In the genomic region with DNA sequence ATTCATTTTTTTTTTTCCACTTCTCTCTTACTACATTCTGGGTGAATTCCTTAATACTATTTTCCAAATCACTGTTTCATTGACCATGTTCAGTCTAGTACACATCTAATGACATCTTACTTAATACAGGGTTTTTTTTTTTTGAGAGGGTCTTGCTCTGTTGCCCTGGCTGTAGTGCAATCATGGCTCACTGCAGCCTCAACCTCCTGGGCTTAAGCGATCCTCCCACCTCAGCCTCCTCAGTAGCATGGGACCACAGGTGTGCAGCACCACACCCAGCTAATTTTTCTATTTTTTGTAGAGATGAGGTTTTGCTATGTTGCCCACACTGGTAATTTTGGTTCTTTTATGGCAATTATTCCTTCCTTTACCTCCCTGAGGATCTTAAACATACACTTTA, we compare ENCODE assay signal across 25 cellular contexts. TPM values are rescaled to one million over a fixed set of nuclear protein-coding genes. Genes with fewer than 3 reads are reported as not detected.
DNase-seq lines count a peak whose midpoint lies in the region; ATAC-seq, FAIRE-seq and TF ChIP-seq lines count a peak whose summit lies in the region.
"Had no signal": no experiment of that assay in that cellular context is flagged by ENCODE, and none has a peak within 500 bp of the region (broad histone marks: within the 10 kb centered on the region; RNA-seq: fewer than 3 reads in every experiment).

No MANE protein-coding gene starts in this region.

- H3K79me2 ChIP-seq in HepG2 (ENCODE audit: insufficient read depth, low read length) = peaks cover 72% of the 10 kb centered on the region

- no peak overlapping the region for H3K4me2 ChIP-seq in HepG2 (ENCODE audit: low read depth, low read length)
- H3K4me2 ChIP-seq: KMS-11, PC-9 had no signal

- H4K20me1 ChIP-seq in HepG2 (ENCODE audit: insufficient read depth, low read length) = peaks cover 11% of the 10 kb centered on the region; the same call in 1 of the 2 replicates

- H3K27ac Mint-ChIP-seq in T-helper 17 cell = peak overlapping the region; percentile 89
- H3K27ac Mint-ChIP-seq in immature natural killer cell = peak overlapping the region; percentile 10 to 72 (median 28)
- no peak overlapping the region for H3K27ac Mint-ChIP-seq in T-helper 2 cell treated with Interferon-gamma antibody and Interleukin-4, amounts not matched to agents 5 μg/mL and 100 μg/mL, for 36 hours
- H3K27ac Mint-ChIP-seq: B cell had no signal

- WGBS in HepG2 (ENCODE audit: low lambda C conversion rate) = 89% methylated on average over 1 of the region's 1 CpG
- 100% methylated on average over 1 of the region's 1 CpG for WGBS in right lobe of liver (ENCODE audit: insufficient coverage, low coverage, low lambda C conversion rate, missing lambda C conversion rate)
- 96% methylated on average over 1 of the region's 1 CpG for WGBS in suprapubic skin

- CTCF ChIA-PET in HepG2 (lab: Yijun Ruan, JAX; ENCODE audit: low intra/inter-chr PET ratio, low total read pairs) = no interaction called here

- no peak for FAIRE-seq in HepG2 (lab: Jason Lieb, UNC)
- FAIRE-seq: D721Med, GM18507 had no signal

- H3K27me3 ChIP-seq in HepG2 (ENCODE audit: control insufficient read depth in 1 of 2, insufficient read depth in 2 of 2, low read length in 2 of 2) = no peaks in the 10 kb centered on the region
- H3K27me3 ChIP-seq in right lobe of liver = no peaks in the 10 kb centered on the region
- H3K27me3 ChIP-seq in left lung = no peaks in the 10 kb centered on the region
- H3K27me3 ChIP-seq in suprapubic skin = no peaks in the 10 kb centered on the region
- H3K27me3 ChIP-seq: SJCRH30 had no signal

- no peak for TF ChIP-seq POLR2A in HepG2 (IDR thresholded peaks at IDR 0.05; ENCODE audit: insufficient read depth in 1 of 2, low read depth in 2 of 2, low read length in 2 of 2)
- TF ChIP-seq POLR2A in right lobe of liver (IDR thresholded peaks at IDR 0.05) = no peak
- TF ChIP-seq POLR2A in suprapubic skin (IDR thresholded peaks at IDR 0.05) = no peak

- H3K36me3 Mint-ChIP-seq in T-helper 17 cell (ENCODE audit: low read depth) (peaks cover 2% of the 10 kb centered on the region), immature natural killer cell (peaks cover 0 to 4% (median under 1%) of the 10 kb centered on the region in 3 donors)
- H3K36me3 Mint-ChIP-seq in T-helper 2 cell treated with Interferon-gamma antibody and Interleukin-4, amounts not matched to agents 5 μg/mL and 100 μg/mL, for 36 hours (ENCODE audit: low read depth) = peaks cover 29% of the 10 kb centered on the region

- H3K4me1 Mint-ChIP-seq in T-helper 17 cell (peaks cover 38% of the 10 kb centered on the region), immature natural killer cell (peaks cover 42 to 85% of the 10 kb centered on the region in 2 donors)
- peaks cover 17% of the 10 kb centered on the region for H3K4me1 Mint-ChIP-seq in T-helper 2 cell treated with Interferon-gamma antibody and Interleukin-4, amounts not matched to agents 5 μg/mL and 100 μg/mL, for 36 hours (ENCODE audit: low read depth)

- in situ Hi-C loops in HepG2 (cut with HindIII; ENCODE audit: extremely low pct_ligation_motif_present, low pct_unique_long_range_greater_than_20kb) = no loop called here

- no peak for TF ChIP-seq EP300 in HepG2 (IDR thresholded peaks at IDR 0.05; ENCODE audit: low read depth in 2 of 2, low read length in 2 of 2)
- no peak for TF ChIP-seq EP300 in HepG2 (CRISPR knock-in tag; IDR thresholded peaks at IDR 0.05; ENCODE audit: borderline replicate concordance)
- TF ChIP-seq EP300 in suprapubic skin (IDR thresholded peaks at IDR 0.05) = no peak

- no peak for TF ChIP-seq RAD21 in HepG2 (CRISPR knock-in tag; IDR thresholded peaks at IDR 0.05)

- H3K9me3 ChIP-seq in HepG2 (ENCODE audit: low read length) (no peaks in the 10 kb centered on the region), right lobe of liver (no peaks in the 10 kb centered on the region), T-helper 17 cell (ENCODE audit: control insufficient read depth, low read length, poor library complexity, severe bottlenecking) (no peaks in the 10 kb centered on the region), left lung (no peaks in the 10 kb centered on the region), suprapubic skin (no peaks in the 10 kb centered on the region)
- H3K9me3 ChIP-seq: HAP-1 had no signal

- H3K36me3 ChIP-seq in HepG2 (replicated peaks in 1 of 2; ENCODE audit: control insufficient read depth in 1 of 2, insufficient read depth in 2 of 2, low read length in 2 of 2) (peaks cover 5 to 16% of the 10 kb centered on the region in 2 experiments), right lobe of liver (no peaks in the 10 kb centered on the region), left lung (peaks cover 0 to 3% of the 10 kb centered on the region in 2 donors), suprapubic skin (no peaks in the 10 kb centered on the region)
- H3K36me3 ChIP-seq: HAP-1 had no signal

- H3K4me1 ChIP-seq in HepG2 (ENCODE audit: insufficient read depth, low read length) (no peaks in the 10 kb centered on the region), right lobe of liver (no peaks in the 10 kb centered on the region), left lung (peaks cover 0 to 17% of the 10 kb centered on the region in 2 donors), suprapubic skin (peaks cover 3% of the 10 kb centered on the region)
- H3K4me1 ChIP-seq: HAP-1, SJCRH30 had no signal

- TF ChIP-seq CTCF in HepG2 (CRISPR knock-in tag; IDR thresholded peaks at IDR 0.05) (no peak), right lobe of liver (IDR thresholded peaks at IDR 0.05) (no peak), left lung (IDR thresholded peaks at IDR 0.05) (no peak), suprapubic skin (IDR thresholded peaks at IDR 0.05) (no peak)

- no peak overlapping the region for H3K27ac ChIP-seq in HepG2 (ENCODE audit: extremely low read length, insufficient read depth, low read length)
- no peak overlapping the region for H3K27ac ChIP-seq in right lobe of liver
- no peak overlapping the region for H3K27ac ChIP-seq in left lung
- H3K27ac ChIP-seq in suprapubic skin = no peak overlapping the region
- H3K27ac ChIP-seq: C4-2B, GM23248, KMS-11, PC-9, SJCRH30 had no signal

- intact Hi-C loops in HepG2 (cut with micrococcal nuclease; ENCODE audit: unreplicated experiment) (no loop called here), right lobe of liver (cut with DNase I) (no loop called here), left lung (cut with DNase I) (no loop called here)

- ATAC-seq in HepG2 = no peak
- ATAC-seq in right lobe of liver = no peak
- ATAC-seq in T-helper 17 cell = no peak
- ATAC-seq in left lung = no peak
- ATAC-seq: Right ventricle myocardium inferior, SK-N-SH treated with all-trans-retinoic acid at 6 μM for 48 hours had no signal

- H3K4me3 Mint-ChIP-seq in T-helper 17 cell (no peak overlapping the region), immature natural killer cell (no peak overlapping the region)
- H3K4me3 Mint-ChIP-seq in T-helper 2 cell treated with Interferon-gamma antibody and Interleukin-4, amounts not matched to agents 5 μg/mL and 100 μg/mL, for 36 hours = no peak overlapping the region
- H3K4me3 Mint-ChIP-seq: B cell had no signal

- BruUV-seq in HepG2 (replicated peaks; lab: Mats Ljungman, UMichigan) = no TSS peak

- no peak overlapping the region for H3K4me3 ChIP-seq in HepG2 (replicated peaks in 1 of 3; ENCODE audit: insufficient read depth in 1 of 3, low read depth in 2 of 3, low read length in 3 of 3)
- H3K4me3 ChIP-seq in right lobe of liver = no peak overlapping the region
- H3K4me3 ChIP-seq in left lung = no peak overlapping the region
- no peak overlapping the region for H3K4me3 ChIP-seq in suprapubic skin
- H3K4me3 ChIP-seq: GM23248, HAP-1, PC-9, SJCRH30 had no signal

- no peak overlapping the region for H2AFZ ChIP-seq in HepG2 (ENCODE audit: low read length)
- H2AFZ ChIP-seq: GM23248, PC-9 had no signal

- no peaks in the 10 kb centered on the region for H3K27me3 Mint-ChIP-seq in T-helper 17 cell
- peaks cover 0 to 7% (median 1%) of the 10 kb centered on the region in 3 donors for H3K27me3 Mint-ChIP-seq in immature natural killer cell (ENCODE audit: low read depth in 3 of 3)
- no peaks in the 10 kb centered on the region for H3K27me3 Mint-ChIP-seq in T-helper 2 cell treated with Interferon-gamma antibody and Interleukin-4, amounts not matched to agents 5 μg/mL and 100 μg/mL, for 36 hours (ENCODE audit: low read depth)
- H3K27me3 Mint-ChIP-seq: B cell had no signal

- no peak for DNase-seq in HepG2 (ENCODE audit: low spot score)
- DNase-seq in right lobe of liver = no peak
- DNase-seq in T-helper 17 cell = no peak
- no peak for DNase-seq in immature natural killer cell
- no peak for DNase-seq in left lung
- no peak for DNase-seq in T-helper 2 cell treated with Interferon-gamma antibody and Interleukin-4, amounts not matched to agents 5 μg/mL and 100 μg/mL, for 36 hours (ENCODE audit: low spot score)
- DNase-seq in suprapubic skin (ENCODE audit: low spot score in 2 of 2) = no peak
- DNase-seq: GM23248, IMR-90, NCI-H1048, NCI-H1417, NCI-H1694, NCI-H2029 treated with DMSO at 0.1 percent for 48 hours, NCI-H2227 treated with DMSO at 0.1 percent for 48 hours, NCI-H526 treated with DMSO at 0.1 percent for 48 hours, PC-9, SJCRH30 had no signal

- POLR2A ChIA-PET in HepG2 (lab: Yijun Ruan, JAX) = no interaction called here

- no peaks in the 10 kb centered on the region for H3K9me3 Mint-ChIP-seq in immature natural killer cell
- peaks cover under 1% of the 10 kb centered on the region for H3K9me3 Mint-ChIP-seq in T-helper 2 cell treated with Interferon-gamma antibody and Interleukin-4, amounts not matched to agents 5 μg/mL and 100 μg/mL, for 36 hours

- H3K9ac ChIP-seq in HepG2 (ENCODE audit: insufficient read depth, low read depth, low read length) = no peak overlapping the region
- H3K9ac ChIP-seq: GM23248, KMS-11 had no signal

RNA-seq across cellular contexts. Expression of gene FBXO11, which starts 29.4 kb away (rescaled TPM):
- total RNA-seq in HepG2 (2016; rRNA removed; fragmentation: Illumina TruSeq; extraction: Trizol) (27.9 and 41.0 TPM in 2 replicates), right lobe of liver (10 to 100 TPM; 15.2 to 28.7 (median 24.0) TPM), T-helper 17 cell (100 to 1,000 TPM in 1 of 2 donors, 10 to 100 TPM in 1; 95.7 to 106 TPM), left lung (10 to 100 TPM; 56.2 to 68.2 TPM), suprapubic skin (10 to 100 TPM; 30.8 to 62.9 (median 47.2) TPM)
- total RNA-seq in HepG2 (2016; cell fraction: cytosol; rRNA removed; fragmentation: Illumina TruSeq; extraction: Trizol; ENCODE audit: low read depth) = 11.5 and 14.6 TPM in 2 replicates
- total RNA-seq in HepG2 (2016; cell fraction: insoluble cytoplasmic fraction; rRNA removed; fragmentation: Illumina TruSeq; extraction: Trizol) = 26.7 and 46.3 TPM in 2 replicates
- 18.4 and 18.5 TPM in 2 replicates for total RNA-seq in HepG2 (2016; cell fraction: membrane; rRNA removed; fragmentation: Illumina TruSeq; extraction: Trizol)
- 42.0 and 47.7 TPM in 2 replicates for total RNA-seq in HepG2 (2016; cell fraction: nucleus; rRNA removed; fragmentation: Illumina TruSeq; extraction: Trizol)
- polyA plus RNA-seq in HepG2 (2011; rRNA removed) (47.6 and 52.7 TPM in 2 replicates), immature natural killer cell (1 to 10 TPM; 5.2 to 7.5 (median 7.0) TPM)
- polyA plus RNA-seq in HepG2 (2011; cell fraction: cytosol; rRNA removed) = 17.2 and 22.5 TPM in 2 replicates
- polyA plus RNA-seq in HepG2 (2011; cell fraction: nucleus; rRNA removed) = 62.5 and 68.1 TPM in 2 replicates
- polyA plus RNA-seq in HepG2 (2012) = 36.4 and 47.4 TPM in 2 replicates
- 1.2 and 1.3 TPM in 2 replicates for polyA plus RNA-seq in HepG2 (2016; cell fraction: cytosol; fragmentation: Illumina TruSeq; extraction: Trizol; ENCODE audit: low read depth)
- 37.9 and 39.3 TPM in 2 replicates for polyA plus RNA-seq in HepG2 (2016; cell fraction: insoluble cytoplasmic fraction; fragmentation: Illumina TruSeq; extraction: Trizol; ENCODE audit: low read depth)
- polyA plus RNA-seq in HepG2 (2016; cell fraction: membrane; fragmentation: Illumina TruSeq; extraction: Trizol; ENCODE audit: low read depth) = 5.1 and 5.5 TPM in 2 replicates
- 65.5 and 73.4 TPM in 2 replicates for polyA plus RNA-seq in HepG2 (2016; cell fraction: nucleus; fragmentation: Illumina TruSeq; extraction: Trizol; ENCODE audit: insufficient read depth, low read depth)
- 33.4 and 36.4 TPM in 2 replicates for polyA minus RNA-seq in HepG2 (2011; rRNA and poly(A)+ RNA removed; ENCODE audit: low replicate concordance)
- polyA minus RNA-seq in HepG2 (2011; cell fraction: cytosol; rRNA and poly(A)+ RNA removed) = 34.6 and 36.1 TPM in 2 replicates
- polyA minus RNA-seq in HepG2 (2011; cell fraction: nucleus; rRNA and poly(A)+ RNA removed) = 84.1 and 86.4 TPM in 2 replicates
